In genomic region chr3:48426401-48426909, GRCh38 we compare ENCODE assay signal across 10 cellular contexts. TPM values are rescaled to one million over a fixed set of nuclear protein-coding genes. Genes with fewer than 3 reads are reported as not detected.
DNase-seq lines count a peak whose midpoint lies in the region; ATAC-seq, FAIRE-seq and TF ChIP-seq lines count a peak whose summit lies in the region.
"Had no signal": no experiment of that assay in that cellular context is flagged by ENCODE, and none has a peak within 500 bp of the region (broad histone marks: within the 10 kb centered on the region; RNA-seq: fewer than 3 reads in every experiment).

No MANE protein-coding gene starts in this region.

- H3K27ac Mint-ChIP-seq in natural killer cell: no peak overlapping the region
- H3K27ac Mint-ChIP-seq in stimulated activated naive B cell treated with anti-CD40 and anti-IgM and Interleukin-4, amounts not matched to agents 10 μg/mL and 1 μg/mL and 100 μg/mL, for 72 hours: no peak overlapping the region
- H3K27ac Mint-ChIP-seq: activated T-cell treated with anti-CD3 and anti-CD28 coated beads, Interleukin-2, amount 50 U/mL, for 24 hours had no signal

- FAIRE-seq in bronchial epithelial cell (lab: Jason Lieb, UNC): peak; percentile 72

- TF ChIP-seq CTCF in bronchial epithelial cell (IDR thresholded peaks at IDR 0.05; ENCODE audit: insufficient read depth, low read length, severe bottlenecking) (no peak), parathyroid adenoma (IDR thresholded peaks at IDR 0.05) (no peak), natural killer cell (IDR thresholded peaks at IDR 0.05) (no peak)

- H3K4me1 ChIP-seq in BLaER1 treated with 17β-estradiol and CSF1 and Interleukin-3, amounts not matched to agents 10 nM and 100 nM: peaks cover 53 to 85% (median 78%) of the 10 kb centered on the region in 10 experiments
- H3K4me1 ChIP-seq in parathyroid adenoma: peaks cover 34% of the 10 kb centered on the region

- H3K4me2 ChIP-seq in BLaER1 treated with 17β-estradiol and CSF1 and Interleukin-3, amounts not matched to agents 10 nM and 100 nM: peak overlapping the region; percentile 87 to 100 (median 98)
- H3K4me2 ChIP-seq in parathyroid adenoma (ENCODE audit: low read length): no peak overlapping the region

- H4K20me1 ChIP-seq in BLaER1 treated with 17β-estradiol and CSF1 and Interleukin-3, amounts not matched to agents 10 nM and 100 nM: peaks cover 0 to 70% (median 58%) of the 10 kb centered on the region in 11 experiments; a peak in 18 of 22 replicates

- no peak overlapping the region for H3K4me3 Mint-ChIP-seq in natural killer cell
- H3K4me3 Mint-ChIP-seq in stimulated activated naive B cell treated with anti-CD40 and anti-IgM and Interleukin-4, amounts not matched to agents 10 μg/mL and 1 μg/mL and 100 μg/mL, for 72 hours: no peak overlapping the region
- H3K4me3 Mint-ChIP-seq: activated T-cell treated with anti-CD3 and anti-CD28 coated beads, Interleukin-2, amount 50 U/mL, for 24 hours had no signal

- peaks cover 0 to 40% (median 28%) of the 10 kb centered on the region in 11 experiments; a peak in 18 of 22 replicates for H3K36me3 ChIP-seq in BLaER1 treated with 17β-estradiol and CSF1 and Interleukin-3, amounts not matched to agents 10 nM and 100 nM
- peaks cover 23% of the 10 kb centered on the region for H3K36me3 ChIP-seq in bronchial epithelial cell (ENCODE audit: control insufficient read depth, insufficient read depth, low read length)
- no peaks in the 10 kb centered on the region for H3K36me3 ChIP-seq in parathyroid adenoma (ENCODE audit: control insufficient read depth, insufficient read depth, low read length)

- no peaks in the 10 kb centered on the region for H3K27me3 ChIP-seq in BLaER1 treated with 17β-estradiol and CSF1 and Interleukin-3, amounts not matched to agents 10 nM and 100 nM
- H3K27me3 ChIP-seq in bronchial epithelial cell (ENCODE audit: control insufficient read depth, insufficient read depth, low read length) (no peaks in the 10 kb centered on the region), parathyroid adenoma (ENCODE audit: control insufficient read depth, insufficient read depth, low read length) (no peaks in the 10 kb centered on the region)

- no peaks in the 10 kb centered on the region for H3K9me3 ChIP-seq in BLaER1 treated with 17β-estradiol and CSF1 and Interleukin-3, amounts not matched to agents 10 nM and 100 nM (replicated peaks in 1 of 11)
- H3K9me3 ChIP-seq in parathyroid adenoma (ENCODE audit: control insufficient read depth, low read length): no peaks in the 10 kb centered on the region

- ATAC-seq in natural killer cell: no peak
- no peak for ATAC-seq in stimulated activated naive B cell treated with anti-CD40 and anti-IgM and Interleukin-4, amounts not matched to agents 10 μg/mL and 1 μg/mL and 100 μg/mL, for 72 hours (replicated peaks)

- H3K9ac ChIP-seq in BLaER1 treated with 17β-estradiol and CSF1 and Interleukin-3, amounts not matched to agents 10 nM and 100 nM: peak overlapping the region; percentile 21 to 100 (median 97); a peak in 20 of 22 replicates
- no peak overlapping the region for H3K9ac ChIP-seq in parathyroid adenoma

- no peaks in the 10 kb centered on the region for H3K9me3 Mint-ChIP-seq in natural killer cell
- no peaks in the 10 kb centered on the region for H3K9me3 Mint-ChIP-seq in stimulated activated naive B cell treated with anti-CD40 and anti-IgM and Interleukin-4, amounts not matched to agents 10 μg/mL and 1 μg/mL and 100 μg/mL, for 72 hours
- H3K9me3 Mint-ChIP-seq: activated T-cell treated with anti-CD3 and anti-CD28 coated beads, Interleukin-2, amount 50 U/mL, for 24 hours had no signal

- H3K4me1 Mint-ChIP-seq in natural killer cell: peaks cover 0 to 33% of the 10 kb centered on the region in 2 donors
- H3K4me1 Mint-ChIP-seq in stimulated activated naive B cell treated with anti-CD40 and anti-IgM and Interleukin-4, amounts not matched to agents 10 μg/mL and 1 μg/mL and 100 μg/mL, for 72 hours: peaks cover 14 to 26% of the 10 kb centered on the region in 2 donors

- H3K79me2 ChIP-seq in parathyroid adenoma: no peaks in the 10 kb centered on the region

- peak overlapping the region; percentile 53 for H2AFZ ChIP-seq in parathyroid adenoma

- DNase-seq in bronchial epithelial cell (ENCODE audit: low read depth): no peak
- peak; percentile 93 to 95 for DNase-seq in hippocampal formation (lab: John Stamatoyannopoulos, UW)
- DNase-seq in natural killer cell: no peak
- DNase-seq in HK-2 (ENCODE audit: unreplicated experiment): no peak
- no peak for DNase-seq in NCI-H1436 (lab: John Stamatoyannopoulos, UW)
- DNase-seq in stimulated activated naive B cell treated with anti-CD40 and anti-IgM and Interleukin-4, amounts not matched to agents 10 μg/mL and 1 μg/mL and 100 μg/mL, for 72 hours: no peak
- DNase-seq: activated T-cell treated with anti-CD3 and anti-CD28 coated beads, Interleukin-2, amount 50 U/mL, for 24 hours; cortex of kidney had no signal

- H3K27ac ChIP-seq in BLaER1 treated with 17β-estradiol and CSF1 and Interleukin-3, amounts not matched to agents 10 nM and 100 nM: peak overlapping the region in 9 of 11 experiments; percentile 52 to 99 (median 97); a peak in 18 of 22 replicates
- H3K27ac ChIP-seq in parathyroid adenoma: peak overlapping the region; percentile 36

- no peaks in the 10 kb centered on the region for H3K36me3 Mint-ChIP-seq in natural killer cell
- H3K36me3 Mint-ChIP-seq in stimulated activated naive B cell treated with anti-CD40 and anti-IgM and Interleukin-4, amounts not matched to agents 10 μg/mL and 1 μg/mL and 100 μg/mL, for 72 hours: peaks cover 4 to 10% of the 10 kb centered on the region in 2 donors

- H3K27me3 Mint-ChIP-seq in natural killer cell (ENCODE audit: low read depth in 2 of 2): peaks cover 0 to 5% of the 10 kb centered on the region in 2 donors
- peaks cover 21 to 28% of the 10 kb centered on the region in 2 donors for H3K27me3 Mint-ChIP-seq in stimulated activated naive B cell treated with anti-CD40 and anti-IgM and Interleukin-4, amounts not matched to agents 10 μg/mL and 1 μg/mL and 100 μg/mL, for 72 hours

- H3K4me3 ChIP-seq in BLaER1 treated with 17β-estradiol and CSF1 and Interleukin-3, amounts not matched to agents 10 nM and 100 nM: peak overlapping the region in 8 of 10 experiments; percentile 88 to 97 (median 93); a peak in 16 of 20 replicates
- H3K4me3 ChIP-seq in bronchial epithelial cell (ENCODE audit: low read depth, low read length) (no peak overlapping the region), parathyroid adenoma (ENCODE audit: low read depth, low read length) (no peak overlapping the region)

- intact Hi-C loops in natural killer cell (cut with micrococcal nuclease): no loop called here

RNA-seq across cellular contexts. Expression of gene PLXNB1, which starts 3.4 kb away (rescaled TPM):
- total RNA-seq in bronchial epithelial cell (63.7 and 90.4 TPM in 2 replicates), natural killer cell (1 to 10 TPM; 4.3 to 5.0 (median 4.4) TPM)

RNA-seq across cellular contexts. Expression of gene CCDC51, which starts 13.5 kb away (rescaled TPM):
- 48.4 and 55.3 TPM in 2 replicates for total RNA-seq in bronchial epithelial cell
- 1 to 10 TPM; 4.4 to 8.8 (median 6.8) TPM for total RNA-seq in natural killer cell

RNA-seq across cellular contexts. Expression of gene TMA7, which starts 13.6 kb away (rescaled TPM):
- total RNA-seq in bronchial epithelial cell (190 and 360 TPM in 2 replicates), natural killer cell (100 to 1,000 TPM; 192 to 239 (median 229) TPM)

RNA-seq across cellular contexts. Expression of gene ATRIP, which starts 20.1 kb away (rescaled TPM):
- total RNA-seq in bronchial epithelial cell (4.1 and 5.5 TPM in 2 replicates), natural killer cell (10 to 100 TPM in 2 of 3 donors, 1 to 10 TPM in 1; 8.5 to 11.0 (median 10.6) TPM)

RNA-seq across cellular contexts. Expression of gene FBXW12, which starts 54.4 kb away (rescaled TPM):
- total RNA-seq in bronchial epithelial cell (not detected in 2 replicates), natural killer cell (under 1 TPM in 1 of 3 donors, not detected in 2; 0.25 TPM)

Comparison
In these comparisons a context has a peak if more than half of its experiments do, and no peak if none do; other contexts are left out.
1. H3K4me3 ChIP-seq: peak in BLaER1 treated with 17β-estradiol and CSF1 and Interleukin-3, amounts not matched to agents 10 nM and 100 nM (8 of 10); none in bronchial epithelial cell (single experiment) and parathyroid adenoma (single experiment).
2. DNase-seq: peak in hippocampal formation (2 of 2); none in bronchial epithelial cell (single experiment), natural killer cell (single experiment), HK-2 (single experiment), NCI-H1436 (single experiment) and stimulated activated naive B cell treated with anti-CD40 and anti-IgM and Interleukin-4, amounts not matched to agents 10 μg/mL and 1 μg/mL and 100 μg/mL, for 72 hours (single experiment).
3. RNA of gene PLXNB1, which starts 3.4 kb away (total RNA-seq): 63.7 to 90.4 TPM in bronchial epithelial cell; 4.3 to 5.0 TPM in natural killer cell; every median in the first group is over 10 times any median in the second.